30 cellular contexts compared by ENCODE assay signal in the genomic region with DNA sequence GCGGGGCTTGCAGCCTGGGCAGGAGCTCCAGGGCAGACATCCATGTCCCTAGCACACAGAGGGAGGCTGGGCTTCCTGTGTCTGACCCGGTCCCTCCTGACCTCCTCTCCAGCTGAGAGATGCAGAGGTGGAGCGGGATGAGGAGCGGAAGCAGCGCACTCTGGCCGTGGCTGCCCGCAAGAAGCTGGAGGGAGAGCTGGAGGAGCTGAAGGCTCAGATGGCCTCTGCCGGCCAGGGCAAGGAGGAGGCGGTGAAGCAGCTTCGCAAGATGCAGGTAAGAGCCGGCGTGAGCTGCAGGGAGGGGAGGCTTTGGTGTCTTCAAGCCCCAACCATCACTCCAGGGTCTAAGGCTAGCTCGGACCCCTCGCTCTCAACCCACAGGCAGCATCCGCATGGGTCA. TPM values are rescaled to one million over a fixed set of nuclear protein-coding genes. Genes with fewer than 3 reads are reported as not detected.
DNase-seq lines count a peak whose midpoint lies in the region; ATAC-seq, FAIRE-seq and TF ChIP-seq lines count a peak whose summit lies in the region.
"Had no signal": no experiment of that assay in that cellular context is flagged by ENCODE, and none has a peak within 500 bp of the region (broad histone marks: within the 10 kb centered on the region; RNA-seq: fewer than 3 reads in every experiment).

No MANE protein-coding gene starts in this region.

- H3K79me1 ChIP-seq in neuronal stem cell (ENCODE audit: low read depth, low read length): no peaks in the 10 kb centered on the region

- no peak overlapping the region for H2AK5ac ChIP-seq in neuronal stem cell (ENCODE audit: low read depth, low read length)

- H4K20me1 ChIP-seq in K562 (replicated peaks; ENCODE audit: control insufficient read depth, insufficient read depth, low read length): 0 out of 2 replicates have a peak, but pooled peaks cover 9% of the 10 kb centered on the region
- H4K20me1 ChIP-seq: BLaER1 had no signal

- H2BK12ac ChIP-seq in neuronal stem cell (ENCODE audit: low read length): no peak overlapping the region

- peaks cover 2 to 6% of the 10 kb centered on the region in 2 donors for H3K9me3 Mint-ChIP-seq in natural killer cell

- DNase-seq in ELF-1 (ENCODE audit: low read depth, low spot score) (peak; percentile 32), K562 (ENCODE audit: extremely low read depth in 1 of 4, low spot score in 3 of 4) (no peak), neuronal stem cell (ENCODE audit: low spot score) (no peak), upper lobe of right lung (peak; percentile 35), natural killer cell (no peak), erythroblast (lab: John Stamatoyannopoulos, UW) (no peak), OCI-M1 (lab: John Stamatoyannopoulos, UW) (no peak), T-helper 2 cell (no peak)
- DNase-seq: 8988T; ACHN; BE2C; C1 segment of cervical spinal cord; Caco-2; Calu3; CD4-positive, alpha-beta memory T cell; CD4-positive, CD25-positive, alpha-beta regulatory T cell; DMS 273 treated with DMSO at 0.1 percent for 48 hours; DMS153; DMS53; DMS79; DND-41; EL; GF-D8 had no signal

- POLR2A ChIA-PET in K562 (lab: Yijun Ruan, JAX): interaction anchor here (0.6 to 1.1 kb wide), 4 partner anchors 9 to 44 kb away, joined by 3 to 4 read pairs (median 3); no protein-coding TSS in a partner anchor

- no peak for TF ChIP-seq EP300 in K562 (IDR thresholded peaks at IDR 0.05; ENCODE audit: low read length)

- no peak overlapping the region for H2BK15ac ChIP-seq in neuronal stem cell (ENCODE audit: low read length)

- no peak overlapping the region for H2BK120ac ChIP-seq in neuronal stem cell (ENCODE audit: low read depth, low read length)

- no peaks in the 10 kb centered on the region for H3K9me1 ChIP-seq in K562 (ENCODE audit: control insufficient read depth, insufficient read depth, low read length)

- H3K36me3 ChIP-seq in K562 (ENCODE audit: control insufficient read depth, insufficient read depth, low read length) (no peaks in the 10 kb centered on the region), neuronal stem cell (replicated peaks in 1 of 2; ENCODE audit: control insufficient read depth in 2 of 2, insufficient read depth in 2 of 2, low read length in 2 of 2) (peaks cover 0 to 18% of the 10 kb centered on the region in 2 donors), upper lobe of right lung (no peaks in the 10 kb centered on the region)
- H3K36me3 ChIP-seq: BE2C, BLaER1 had no signal

- no peaks in the 10 kb centered on the region for H3K4me1 Mint-ChIP-seq in natural killer cell
- H3K4me1 Mint-ChIP-seq: CD14-positive monocyte; CD4-positive, alpha-beta memory T cell; CD4-positive, CD25-positive, alpha-beta regulatory T cell had no signal

- in situ Hi-C loops in K562 (cut with MboI): no loop called here

- H3K4me1 ChIP-seq in K562 (replicated peaks in 1 of 2; ENCODE audit: control insufficient read depth in 2 of 2, insufficient read depth in 2 of 2, low read length in 2 of 2) (peaks cover 0 to 18% of the 10 kb centered on the region in 2 experiments; a peak in 3 of 5 replicates), neuronal stem cell (ENCODE audit: control insufficient read depth in 2 of 2, insufficient read depth in 1 of 2, low read depth in 1 of 2, low read length in 2 of 2) (peaks cover 0 to 4% of the 10 kb centered on the region in 2 donors), upper lobe of right lung (no peaks in the 10 kb centered on the region)
- H3K4me1 ChIP-seq: BE2C, Caco-2 had no signal

- no peak overlapping the region for H3K4me3 Mint-ChIP-seq in natural killer cell
- H3K4me3 Mint-ChIP-seq: CD4-positive, CD25-positive, alpha-beta regulatory T cell had no signal

- no peak for TF ChIP-seq POLR2A in K562 (conservative IDR thresholded peaks at IDR 0.05)
- TF ChIP-seq POLR2A in erythroblast (IDR thresholded peaks at IDR 0.05; ENCODE audit: low read length): no peak

- H3K27ac Mint-ChIP-seq in natural killer cell: no peak overlapping the region
- H3K27ac Mint-ChIP-seq: CD14-positive monocyte; CD4-positive, alpha-beta memory T cell; CD4-positive, CD25-positive, alpha-beta regulatory T cell had no signal

- no peak for TF ChIP-seq RAD21 in K562 (CRISPR knock-in tag; conservative IDR thresholded peaks at IDR 0.05 in 1 of 2, IDR thresholded peaks at IDR 0.05 in 1 of 2)

- H3K4me2 ChIP-seq in K562 (ENCODE audit: insufficient read depth, low read length) (no peak overlapping the region), neuronal stem cell (ENCODE audit: insufficient read depth, low read length, poor library complexity, severe bottlenecking) (no peak overlapping the region)
- H3K4me2 ChIP-seq: BLaER1 had no signal

- no peak overlapping the region for H4K91ac ChIP-seq in neuronal stem cell (ENCODE audit: low read depth, low read length, poor library complexity)

- no peak overlapping the region for H2AFZ ChIP-seq in K562 (ENCODE audit: low read depth, low read length)
- no peak overlapping the region for H2AFZ ChIP-seq in neuronal stem cell (ENCODE audit: low read length)

- ATAC-seq in K562: peak; percentile 53
- ATAC-seq in upper lobe of right lung: peak; percentile 10
- no peak for ATAC-seq in natural killer cell

- H2BK5ac ChIP-seq in neuronal stem cell (ENCODE audit: low read length): no peak overlapping the region

- peak overlapping the region; percentile 57 for H3K18ac ChIP-seq in neuronal stem cell (ENCODE audit: low read length)

- H3K23ac ChIP-seq in neuronal stem cell (ENCODE audit: low read depth, low read length, poor library complexity): no peak overlapping the region

- H3K14ac ChIP-seq in neuronal stem cell (ENCODE audit: low read length): no peak overlapping the region

- H3K4me3 ChIP-seq in K562 (no peak overlapping the region), neuronal stem cell (ENCODE audit: low read length in 2 of 2) (no peak overlapping the region), upper lobe of right lung (no peak overlapping the region)
- H3K4me3 ChIP-seq: BLaER1 had no signal

- WGBS in K562 (ENCODE audit: insufficient coverage, low coverage, missing lambda C conversion rate): 7% methylated on average over 15 of the region's 15 CpGs
- WGBS in neuronal stem cell (ENCODE audit: extremely low coverage in 2 of 2, insufficient read length in 2 of 2, insufficient replicate concordance in 1 of 2), 2 donors: no CpG with 5 or more reads among the region's 15 CpGs

- CTCF ChIA-PET in K562 (lab: Yijun Ruan, JAX; ENCODE audit: low intra/inter-chr PET ratio): no interaction called here

- H3K27ac ChIP-seq in K562 (ENCODE audit: extremely low read depth, low read depth, low read length) (no peak overlapping the region), neuronal stem cell (replicated peaks; ENCODE audit: low read length) (peak overlapping the region; percentile 22), upper lobe of right lung (no peak overlapping the region)
- H3K27ac ChIP-seq: BLaER1 had no signal

- H3K9me3 ChIP-seq in K562 (replicated peaks; ENCODE audit: control insufficient read depth, insufficient read depth, low read depth, low read length): peaks cover 8% of the 10 kb centered on the region
- peaks cover 8 to 10% of the 10 kb centered on the region in 2 donors for H3K9me3 ChIP-seq in neuronal stem cell (replicated peaks in 1 of 2; ENCODE audit: control insufficient read depth in 2 of 2, insufficient read depth in 1 of 2, low read depth in 1 of 2, low read length in 2 of 2)
- no peaks in the 10 kb centered on the region for H3K9me3 ChIP-seq in upper lobe of right lung
- H3K9me3 ChIP-seq: BE2C had no signal

- no peaks in the 10 kb centered on the region for H3K79me2 ChIP-seq in K562 (ENCODE audit: control insufficient read depth, insufficient read depth, low read length)

- TF ChIP-seq CTCF in K562 (IDR thresholded peaks at IDR 0.05 in 2 of 3, conservative IDR thresholded peaks at IDR 0.05 in 1 of 3; ENCODE audit: insufficient read depth in 2 of 3, low read depth in 1 of 3, low read length in 3 of 3): peak in 1 of 3 experiments; percentile 19; a peak in 1 of 6 replicates
- TF ChIP-seq CTCF in upper lobe of right lung (IDR thresholded peaks at IDR 0.05): no peak
- TF ChIP-seq CTCF in natural killer cell (IDR thresholded peaks at IDR 0.05): no peak

- intact Hi-C loops in K562 (cut with micrococcal nuclease): no loop called here
- intact Hi-C loops in upper lobe of right lung (cut with DNase I): no loop called here
- intact Hi-C loops in natural killer cell (cut with micrococcal nuclease): no loop called here

- H4K8ac ChIP-seq in neuronal stem cell (ENCODE audit: low read depth, low read length): no peak overlapping the region

- peaks cover 7 to 63% of the 10 kb centered on the region in 2 experiments for H3K27me3 ChIP-seq in K562 (ENCODE audit: control insufficient read depth in 2 of 2, insufficient read depth in 2 of 2, low read length in 2 of 2)
- peaks cover 0 to 16% (median 0%) of the 10 kb centered on the region in 3 experiments for H3K27me3 ChIP-seq in neuronal stem cell (ENCODE audit: control insufficient read depth in 3 of 3, insufficient read depth in 3 of 3, low read depth in 1 of 3, low read length in 3 of 3)
- H3K27me3 ChIP-seq in upper lobe of right lung: no peaks in the 10 kb centered on the region
- H3K27me3 ChIP-seq: BE2C, BLaER1 had no signal

- no peak for FAIRE-seq in K562 (lab: Jason Lieb, UNC)
- FAIRE-seq: A204.1, G401.6, GM12891, GM19239 had no signal

- no peak overlapping the region for H3K4ac ChIP-seq in neuronal stem cell (ENCODE audit: low read length)

- no TSS peak for BruUV-seq in K562 (replicated peaks; lab: Mats Ljungman, UMichigan)

- peaks cover 10 to 15% of the 10 kb centered on the region in 2 donors for H3K27me3 Mint-ChIP-seq in natural killer cell (ENCODE audit: low read depth in 2 of 2)

- H3K9ac ChIP-seq in K562 (ENCODE audit: insufficient read depth in 1 of 2, low read depth in 2 of 2, low read length in 2 of 2) (peak overlapping the region in 1 of 2 experiments; percentile 58; a peak in 1 of 4 replicates), neuronal stem cell (ENCODE audit: low read depth, low read length, poor library complexity) (peak overlapping the region; percentile 80)
- H3K9ac ChIP-seq: BLaER1 had no signal

- H3K36me3 Mint-ChIP-seq in natural killer cell: no peaks in the 10 kb centered on the region
- H3K36me3 Mint-ChIP-seq: CD14-positive monocyte had no signal

RNA-seq across cellular contexts. Expression of a gene that starts 38.4 kb away (rescaled TPM):
- total RNA-seq in K562 (2011; cell fraction: chromatin; rRNA removed; ENCODE audit: low replicate concordance): 19.8 and 38.5 TPM in 2 replicates
- total RNA-seq in K562 (2011; cell fraction: nucleolus; rRNA removed): 17.0 and 18.4 TPM in 2 replicates
- total RNA-seq in K562 (2011; cell fraction: nucleoplasm; rRNA removed): 18.8 and 48.6 TPM in 2 replicates
- total RNA-seq in K562 (2014; rRNA removed) (1.8 and 4.0 TPM in 2 replicates), K562 (2014; rRNA removed; fragmentation: Illumina TruSeq; extraction: Trizol) (1.4 and 1.7 TPM in 2 replicates), K562 (2015; rRNA removed; fragmentation: Illumina TruSeq; extraction: Trizol) (2.1 and 3.0 TPM in 2 replicates), K562 (2021) (20.2 and 26.2 TPM in 2 replicates), upper lobe of right lung (12.8 TPM), natural killer cell (1 to 10 TPM in 1 of 3 donors, under 1 TPM in 2; 0.57 to 3.2 (median 0.68) TPM)
- polyA plus RNA-seq in K562 (2011; rRNA removed) (2.0 and 3.7 TPM in 2 replicates), K562 (2014; fragmentation: Illumina TruSeq; extraction: Trizol) (14.9 and 16.4 TPM in 2 replicates), K562 (2014; fragmentation: Nextera tagmentation; extraction: Ambion mirVana) (under 1 TPM; 0.03 to 0.06 TPM), K562 (2014; rRNA removed) (13.2 and 14.2 TPM in 2 replicates)
- 2.0 and 2.7 TPM in 2 replicates for polyA plus RNA-seq in K562 (2011; cell fraction: cytosol; rRNA removed)
- polyA plus RNA-seq in K562 (2011; cell fraction: nucleus; rRNA removed): 12.7 and 28.1 TPM in 2 replicates
- polyA plus RNA-seq in K562 (2012): 10.3 and 13.2 TPM in 2 replicates
- polyA minus RNA-seq in K562 (2011; rRNA and poly(A)+ RNA removed): 1.2 and 2.0 TPM in 2 replicates
- polyA minus RNA-seq in K562 (2011; cell fraction: cytosol; rRNA and poly(A)+ RNA removed): 8.9 and 10.9 TPM in 2 replicates
- 7.8 and 7.9 TPM in 2 replicates for polyA minus RNA-seq in K562 (2011; cell fraction: nucleus; rRNA and poly(A)+ RNA removed)
- polyA plus RNA-seq in neuronal stem cell (2013, experiment 1 of 2): 6.8 TPM
- 6.9 TPM for polyA plus RNA-seq in neuronal stem cell (2013, experiment 2 of 2)
- polyA plus RNA-seq: AG04450; CD4-positive, alpha-beta memory T cell; CD4-positive, CD25-positive, alpha-beta regulatory T cell had no signal

Comparison
In these comparisons a context has a peak if more than half of its experiments do, and no peak if none do; other contexts are left out.
1. DNase-seq: peak in ELF-1 (single experiment) and upper lobe of right lung (single experiment); none in K562 (0 of 4), neuronal stem cell (single experiment), natural killer cell (single experiment), erythroblast (0 of 2), OCI-M1 (single experiment) and T-helper 2 cell (0 of 5).
2. ATAC-seq: peak in K562 (single experiment) and upper lobe of right lung (single experiment); none in natural killer cell (0 of 3).